23 cellular contexts compared by ENCODE assay signal in the genomic region with DNA sequence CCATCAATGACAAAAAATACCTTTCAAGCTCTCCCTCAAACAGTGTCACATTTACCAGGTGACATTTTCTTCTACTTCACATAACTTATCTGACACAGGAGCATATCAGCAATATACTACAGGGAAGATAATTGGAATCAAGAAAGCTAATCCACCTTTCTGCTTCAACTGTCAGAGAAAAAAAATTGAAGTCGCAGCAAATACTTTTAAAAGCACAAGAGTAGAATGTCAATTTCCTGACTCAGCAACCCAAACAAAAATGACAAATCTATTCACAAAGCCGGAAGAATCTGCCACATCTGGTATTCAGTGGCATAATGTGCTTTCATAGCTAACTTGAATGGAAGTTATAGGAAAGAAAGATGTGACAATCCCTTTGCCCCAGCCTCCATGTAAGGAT. TPM values are rescaled to one million over a fixed set of nuclear protein-coding genes. Genes with fewer than 3 reads are reported as not detected.
A peak's percentile ranks its signal among the peaks of the same experiment; 100 is the strongest.
DNase-seq lines count a peak whose midpoint lies in the region; ATAC-seq, FAIRE-seq and TF ChIP-seq lines count a peak whose summit lies in the region.
"Had no signal": no experiment of that assay in that cellular context is flagged by ENCODE, and none has a peak within 500 bp of the region (broad histone marks: within the 10 kb centered on the region; RNA-seq: fewer than 3 reads in every experiment).

No MANE protein-coding gene starts in this region.

- H3K4me2 ChIP-seq in HepG2 (ENCODE audit: low read depth, low read length), result no peak overlapping the region

- POLR2A ChIA-PET in HepG2 (lab: Yijun Ruan, JAX), result no interaction called here

- H3K4me3 ChIP-seq in HepG2 (replicated peaks in 1 of 3; ENCODE audit: insufficient read depth in 1 of 3, low read depth in 2 of 3, low read length in 3 of 3), result no peak overlapping the region
- H3K4me3 ChIP-seq in right lobe of liver, result no peak overlapping the region
- no peak overlapping the region for H3K4me3 ChIP-seq in breast epithelium
- H3K4me3 ChIP-seq in aorta (ENCODE audit: low read length in 2 of 2), result no peak overlapping the region

- H3K4me1 Mint-ChIP-seq in progenitor cell of endocrine pancreas (ENCODE audit: low read depth), result peaks cover 40% of the 10 kb centered on the region

- H3K27ac ChIP-seq in HepG2 (ENCODE audit: extremely low read length, insufficient read depth, low read length) (no peak overlapping the region), right lobe of liver (no peak overlapping the region), breast epithelium (no peak overlapping the region), aorta (ENCODE audit: low read depth in 1 of 2, low read length in 2 of 2) (no peak overlapping the region)
- H3K27ac ChIP-seq: 22Rv1 had no signal

- H3K36me3 ChIP-seq in HepG2 (replicated peaks in 1 of 2; ENCODE audit: control insufficient read depth in 1 of 2, insufficient read depth in 2 of 2, low read length in 2 of 2) (no peaks in the 10 kb centered on the region), right lobe of liver (no peaks in the 10 kb centered on the region), breast epithelium (no peaks in the 10 kb centered on the region), aorta (ENCODE audit: control insufficient read depth in 1 of 2, insufficient read depth in 2 of 2, low read length in 1 of 2) (no peaks in the 10 kb centered on the region)

- H3K27ac Mint-ChIP-seq in progenitor cell of endocrine pancreas, result no peak overlapping the region
- H3K27ac Mint-ChIP-seq: CD8-positive, alpha-beta T cell had no signal

- BruUV-seq in HepG2 (replicated peaks; lab: Mats Ljungman, UMichigan), result no TSS peak

- ATAC-seq in HepG2 (no peak), right lobe of liver (no peak), HG03457 (IDR thresholded peaks at IDR 0.05; ENCODE audit: unreplicated experiment) (no peak), aorta (ENCODE audit: low FRiP score) (no peak)
- ATAC-seq: CD8-positive, alpha-beta T cell; HCT116 had no signal

- no peak overlapping the region for H3K4me3 Mint-ChIP-seq in progenitor cell of endocrine pancreas (ENCODE audit: low read depth)
- H3K4me3 Mint-ChIP-seq: CD8-positive, alpha-beta T cell had no signal

- no peak overlapping the region for H3K9ac ChIP-seq in HepG2 (ENCODE audit: insufficient read depth, low read depth, low read length)

- peaks cover 5% of the 10 kb centered on the region for H3K36me3 Mint-ChIP-seq in progenitor cell of endocrine pancreas (ENCODE audit: insufficient read depth)
- H3K36me3 Mint-ChIP-seq: CD8-positive, alpha-beta T cell had no signal

- TF ChIP-seq CTCF in HepG2 (CRISPR knock-in tag; IDR thresholded peaks at IDR 0.05) (no peak), right lobe of liver (IDR thresholded peaks at IDR 0.05) (no peak), breast epithelium (IDR thresholded peaks at IDR 0.05) (no peak), progenitor cell of endocrine pancreas (IDR thresholded peaks at IDR 0.05; ENCODE audit: unreplicated experiment) (no peak)

- H3K4me1 ChIP-seq in HepG2 (ENCODE audit: insufficient read depth, low read length) (no peaks in the 10 kb centered on the region), right lobe of liver (no peaks in the 10 kb centered on the region), breast epithelium (no peaks in the 10 kb centered on the region), aorta (ENCODE audit: control insufficient read depth in 1 of 2, insufficient read depth in 2 of 2, low read length in 2 of 2) (no peaks in the 10 kb centered on the region)

- H3K9me3 ChIP-seq in HepG2 (ENCODE audit: low read length), result no peaks in the 10 kb centered on the region
- no peaks in the 10 kb centered on the region for H3K9me3 ChIP-seq in right lobe of liver
- no peaks in the 10 kb centered on the region for H3K9me3 ChIP-seq in breast epithelium
- H3K9me3 ChIP-seq in aorta (ENCODE audit: control insufficient read depth, low read length), result no peaks in the 10 kb centered on the region

- DNase-seq in HepG2 (ENCODE audit: low spot score) (no peak), right lobe of liver (no peak), RPMI8226 (peak; percentile 38), kidney tubule cell (ENCODE audit: low spot score) (peak; percentile 26), breast epithelium (ENCODE audit: low spot score in 2 of 2) (no peak), progenitor cell of endocrine pancreas (ENCODE audit: low spot score, unreplicated experiment) (no peak), aorta (no peak)
- DNase-seq: AML-193; C1 segment of cervical spinal cord; CD8-positive, alpha-beta T cell; DMS153; GF-D8; NCI-H1105; NCI-H146; NCI-H2029; NCI-H2227 treated with DMSO at 0.1 percent for 48 hours; NCI-H510A treated with DMSO at 0.1 percent for 48 hours; NCI-H748 treated with DMSO at 0.1 percent for 48 hours had no signal

- no peaks in the 10 kb centered on the region for H3K27me3 Mint-ChIP-seq in progenitor cell of endocrine pancreas

- TF ChIP-seq POLR2A in HepG2 (IDR thresholded peaks at IDR 0.05; ENCODE audit: insufficient read depth in 1 of 2, low read depth in 2 of 2, low read length in 2 of 2) (no peak), right lobe of liver (IDR thresholded peaks at IDR 0.05) (no peak), breast epithelium (IDR thresholded peaks at IDR 0.05) (no peak)

- intact Hi-C loops in HepG2 (cut with micrococcal nuclease; ENCODE audit: unreplicated experiment) (no loop called here), right lobe of liver (cut with DNase I) (no loop called here), breast epithelium (cut with DNase I; ENCODE audit: low total_unique reads) (no loop called here), aorta (cut with DNase I) (no loop called here)

- no peaks in the 10 kb centered on the region for H3K79me2 ChIP-seq in HepG2 (ENCODE audit: insufficient read depth, low read length)

- CTCF ChIA-PET in HepG2 (lab: Yijun Ruan, JAX; ENCODE audit: low intra/inter-chr PET ratio, low total read pairs), result no interaction called here

- no peaks in the 10 kb centered on the region for H4K20me1 ChIP-seq in HepG2 (ENCODE audit: insufficient read depth, low read length)

- no peak for TF ChIP-seq EP300 in HepG2 (IDR thresholded peaks at IDR 0.05; ENCODE audit: low read depth in 2 of 2, low read length in 2 of 2)
- no peak for TF ChIP-seq EP300 in HepG2 (CRISPR knock-in tag; IDR thresholded peaks at IDR 0.05; ENCODE audit: borderline replicate concordance)

- in situ Hi-C loops in HepG2 (cut with HindIII; ENCODE audit: extremely low pct_ligation_motif_present, low pct_unique_long_range_greater_than_20kb), result no loop called here

- no peak overlapping the region for H2AFZ ChIP-seq in HepG2 (ENCODE audit: low read length)

- H3K9me3 Mint-ChIP-seq in progenitor cell of endocrine pancreas (ENCODE audit: low read depth), result peaks cover 19% of the 10 kb centered on the region
- H3K9me3 Mint-ChIP-seq: CD8-positive, alpha-beta T cell had no signal

- no peak for FAIRE-seq in HepG2 (lab: Jason Lieb, UNC)
- FAIRE-seq: GM19239, H1 had no signal

- no peaks in the 10 kb centered on the region for H3K27me3 ChIP-seq in HepG2 (ENCODE audit: control insufficient read depth in 1 of 2, insufficient read depth in 2 of 2, low read length in 2 of 2)
- no peaks in the 10 kb centered on the region for H3K27me3 ChIP-seq in right lobe of liver
- no peaks in the 10 kb centered on the region for H3K27me3 ChIP-seq in breast epithelium
- no peaks in the 10 kb centered on the region for H3K27me3 ChIP-seq in aorta (ENCODE audit: control insufficient read depth in 1 of 2, insufficient read depth in 2 of 2, low read length in 1 of 2)

- 24% methylated on average over 2 of the region's 2 CpGs for WGBS in HepG2 (ENCODE audit: low lambda C conversion rate)
- WGBS in right lobe of liver (ENCODE audit: insufficient coverage, low coverage, low lambda C conversion rate, missing lambda C conversion rate), result 52% methylated on average over 2 of the region's 2 CpGs
- WGBS in aorta, 2 donors, result 43 to 63% methylated on average over 2 of the region's 2 CpGs

- TF ChIP-seq RAD21 in HepG2 (CRISPR knock-in tag; IDR thresholded peaks at IDR 0.05), result no peak

TF ChIP-seq in HepG2, 621 proteins besides CTCF, POLR2A, EP300 and RAD21:
- no peak for TF ChIP-seq ZFP37 (CRISPR knock-in tag; IDR thresholded peaks at IDR 0.05; ENCODE audit: borderline replicate concordance)
- TF ChIP-seq MAFF (IDR thresholded peaks at IDR 0.05; ENCODE audit: low read depth, low read length), result peak; percentile 62
- peak in 1 of 2 experiments; percentile 75; a peak in 3 of 4 replicates for TF ChIP-seq MAFK (conservative IDR thresholded peaks at IDR 0.05 in 1 of 2, IDR thresholded peaks at IDR 0.05 in 1 of 2; ENCODE audit: low read length in 2 of 2)
- no peak for TF ChIP-seq RBFOX2 (IDR thresholded peaks at IDR 0.05; ENCODE audit: low read depth, low read length)

RNA-seq across cellular contexts. Expression of a gene that starts 36.7 kb away (rescaled TPM):
- total RNA-seq in HepG2 (2016; rRNA removed; fragmentation: Illumina TruSeq; extraction: Trizol) (12.2 and 22.3 TPM in 2 replicates), right lobe of liver (10 to 100 TPM; 15.9 to 26.8 (median 21.5) TPM), breast epithelium (10 to 100 TPM; 16.7 to 29.3 (median 21.1) TPM), progenitor cell of endocrine pancreas (17.2 and 20.5 TPM in 2 replicates), aorta (10 to 100 TPM; 10.1 to 18.6 TPM)
- total RNA-seq in HepG2 (2016; cell fraction: cytosol; rRNA removed; fragmentation: Illumina TruSeq; extraction: Trizol; ENCODE audit: low read depth), result 2.9 and 5.1 TPM in 2 replicates
- total RNA-seq in HepG2 (2016; cell fraction: insoluble cytoplasmic fraction; rRNA removed; fragmentation: Illumina TruSeq; extraction: Trizol), result 14.5 and 23.2 TPM in 2 replicates
- 5.5 and 7.9 TPM in 2 replicates for total RNA-seq in HepG2 (2016; cell fraction: membrane; rRNA removed; fragmentation: Illumina TruSeq; extraction: Trizol)
- total RNA-seq in HepG2 (2016; cell fraction: nucleus; rRNA removed; fragmentation: Illumina TruSeq; extraction: Trizol), result 13.4 and 20.8 TPM in 2 replicates
- polyA plus RNA-seq in HepG2 (2011; rRNA removed) (21.2 and 21.9 TPM in 2 replicates), aorta (10 to 100 TPM; 19.8 to 29.3 TPM)
- polyA plus RNA-seq in HepG2 (2011; cell fraction: cytosol; rRNA removed), result 17.7 and 24.9 TPM in 2 replicates
- polyA plus RNA-seq in HepG2 (2011; cell fraction: nucleus; rRNA removed), result 13.2 and 20.0 TPM in 2 replicates
- 25.3 and 27.5 TPM in 2 replicates for polyA plus RNA-seq in HepG2 (2012)
- polyA plus RNA-seq in HepG2 (2016; cell fraction: cytosol; fragmentation: Illumina TruSeq; extraction: Trizol; ENCODE audit: low read depth), result 3.2 and 3.5 TPM in 2 replicates
- 9.8 and 10.5 TPM in 2 replicates for polyA plus RNA-seq in HepG2 (2016; cell fraction: insoluble cytoplasmic fraction; fragmentation: Illumina TruSeq; extraction: Trizol; ENCODE audit: low read depth)
- polyA plus RNA-seq in HepG2 (2016; cell fraction: membrane; fragmentation: Illumina TruSeq; extraction: Trizol; ENCODE audit: low read depth), result 5.9 TPM in 2 replicates
- polyA plus RNA-seq in HepG2 (2016; cell fraction: nucleus; fragmentation: Illumina TruSeq; extraction: Trizol; ENCODE audit: insufficient read depth, low read depth), result 17.2 and 24.0 TPM in 2 replicates
- 9.0 and 18.1 TPM in 2 replicates for polyA minus RNA-seq in HepG2 (2011; rRNA and poly(A)+ RNA removed; ENCODE audit: low replicate concordance)
- polyA minus RNA-seq in HepG2 (2011; cell fraction: cytosol; rRNA and poly(A)+ RNA removed), result 16.5 and 22.6 TPM in 2 replicates
- polyA minus RNA-seq in HepG2 (2011; cell fraction: nucleus; rRNA and poly(A)+ RNA removed), result 14.7 and 27.5 TPM in 2 replicates

Comparison
In these comparisons a context has a peak if more than half of its experiments do, and no peak if none do; other contexts are left out.
1. DNase-seq: peak in RPMI8226 (single experiment) and kidney tubule cell (single experiment); none in HepG2 (single experiment), right lobe of liver (0 of 3), breast epithelium (0 of 2), progenitor cell of endocrine pancreas (single experiment) and aorta (0 of 2).